In the genomic region with DNA sequence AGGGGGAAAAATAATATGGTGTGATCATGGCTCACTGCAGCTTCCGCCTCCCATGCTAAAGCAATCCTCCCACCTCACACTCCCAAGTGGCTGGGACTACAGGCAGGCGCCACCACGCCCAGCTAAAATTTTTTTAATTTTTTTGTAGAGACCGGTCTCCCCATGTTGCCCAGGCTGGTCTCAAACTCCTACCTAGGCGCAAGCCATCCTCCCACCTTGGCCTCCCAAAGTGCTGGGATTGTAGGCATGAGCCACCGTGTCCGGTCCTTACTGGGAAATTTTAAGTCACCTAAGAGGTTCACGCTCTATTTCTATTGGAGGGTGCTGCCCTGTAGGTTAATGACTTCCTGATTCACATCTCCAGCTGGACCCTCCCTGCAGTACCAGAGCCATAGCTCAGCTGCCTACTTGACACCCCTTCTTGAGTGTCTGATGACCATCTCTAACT, we compare ENCODE assay signal across 8 cellular contexts. TPM values are rescaled to one million over a fixed set of nuclear protein-coding genes. Genes with fewer than 3 reads are reported as not detected.
DNase-seq lines count a peak whose midpoint lies in the region; ATAC-seq and TF ChIP-seq lines count a peak whose summit lies in the region.

No MANE protein-coding gene starts in this region.

- H3K79me1 ChIP-seq in trophoblast cell (ENCODE audit: low read length), result peaks cover 3% of the 10 kb centered on the region

- H3K9me3 ChIP-seq in fibroblast of lung (ENCODE audit: control insufficient read depth, insufficient read depth, low read depth, low read length), result no peaks in the 10 kb centered on the region
- no peaks in the 10 kb centered on the region for H3K9me3 ChIP-seq in trophoblast cell (ENCODE audit: insufficient read depth, low read depth, low read length)

- no peak overlapping the region for H2BK120ac ChIP-seq in trophoblast cell (ENCODE audit: insufficient read depth, low read length, poor library complexity)

- H3K4me3 ChIP-seq in fibroblast of lung (replicated peaks in 1 of 4; ENCODE audit: control extremely low read depth in 1 of 4, insufficient read depth in 1 of 4, low read depth in 3 of 4, low read length in 4 of 4) (peak overlapping the region; percentile 84 to 95 (median 89)), trophoblast cell (ENCODE audit: low read depth, low read length) (no peak overlapping the region)

- H2AK5ac ChIP-seq in trophoblast cell (ENCODE audit: low read length), result no peak overlapping the region

- H3K27me3 ChIP-seq in fibroblast of lung (ENCODE audit: control insufficient read depth, insufficient read depth, low read length) (no peaks in the 10 kb centered on the region), trophoblast cell (ENCODE audit: insufficient read depth, low read length) (no peaks in the 10 kb centered on the region)

- H2AFZ ChIP-seq in fibroblast of lung (ENCODE audit: low read length), result peak overlapping the region; percentile 84
- H2AFZ ChIP-seq in trophoblast cell (ENCODE audit: insufficient read depth, low read length, poor library complexity), result peak overlapping the region; percentile 62

- DNase-seq in NCI-H510A treated with DMSO at 0.1 percent for 48 hours (lab: John Stamatoyannopoulos, UW) (peak; percentile 30), NCI-H510A (lab: John Stamatoyannopoulos, UW) (no peak), SW480 (ENCODE audit: low spot score) (peak; percentile 52), fibroblast of lung (ENCODE audit: low read depth in 2 of 2) (no peak), trophoblast cell (no peak), ACHN (no peak), cerebellar nuclear complex (lab: John Stamatoyannopoulos, UW) (no peak)

- H3K9ac ChIP-seq in fibroblast of lung (ENCODE audit: insufficient read depth, low read length) (peak overlapping the region; percentile 88), trophoblast cell (ENCODE audit: low read length) (no peak overlapping the region)

- in situ Hi-C loops in ACHN (cut with HindIII; ENCODE audit: low pct_ligation_motif_present, low pct_unique_long_range_greater_than_20kb, low sequenced_read_pairs), result no loop called here

- H3K27ac ChIP-seq in fibroblast of lung (ENCODE audit: insufficient read depth, low read length) (peak overlapping the region; percentile 48), trophoblast cell (ENCODE audit: low read depth, low read length) (no peak overlapping the region)

- TF ChIP-seq CTCF in fibroblast of lung (conservative IDR thresholded peaks at IDR 0.05 in 1 of 2, IDR thresholded peaks at IDR 0.05 in 1 of 2; ENCODE audit: low read depth in 1 of 2, low read length in 2 of 2), result no peak

- WGBS in trophoblast cell (ENCODE audit: extremely low coverage, insufficient coverage, insufficient read length), result no CpG with 5 or more reads among the region's 8 CpGs

- H4K91ac ChIP-seq in trophoblast cell (ENCODE audit: low read depth, low read length), result no peak overlapping the region

- peak overlapping the region; percentile 75 for H4K8ac ChIP-seq in trophoblast cell (ENCODE audit: low read depth, low read length)

- no peak overlapping the region for H3K4ac ChIP-seq in trophoblast cell (ENCODE audit: low read depth, low read length)

- H3K36me3 ChIP-seq in fibroblast of lung (ENCODE audit: control insufficient read depth, insufficient read depth, low read length), result no peaks in the 10 kb centered on the region
- H3K36me3 ChIP-seq in trophoblast cell (ENCODE audit: control insufficient read depth in 1 of 2, insufficient read depth in 2 of 2, low read length in 2 of 2), result peaks cover 0 to 2% of the 10 kb centered on the region in 2 experiments

- peak overlapping the region; percentile 87 for H3K4me2 ChIP-seq in fibroblast of lung (ENCODE audit: extremely low read depth, insufficient read depth, low read length)
- H3K4me2 ChIP-seq in trophoblast cell (ENCODE audit: low read length), result peak overlapping the region; percentile 55

- peak overlapping the region; percentile 62 for H4K12ac ChIP-seq in trophoblast cell (ENCODE audit: low read depth, low read length)

- H3K79me2 ChIP-seq in fibroblast of lung (ENCODE audit: control insufficient read depth, insufficient read depth, low read length) (peaks cover 26% of the 10 kb centered on the region), trophoblast cell (ENCODE audit: control insufficient read depth, insufficient read depth, low read length, poor library complexity) (peaks cover 6% of the 10 kb centered on the region)

- no peak overlapping the region for H3K23ac ChIP-seq in trophoblast cell (ENCODE audit: low read length)

- peaks cover 6% of the 10 kb centered on the region for H3K4me1 ChIP-seq in fibroblast of lung (ENCODE audit: control insufficient read depth, extremely low read depth, insufficient read depth, low read length)
- peaks cover 0 to 7% of the 10 kb centered on the region in 2 experiments for H3K4me1 ChIP-seq in trophoblast cell (ENCODE audit: control insufficient read depth in 1 of 2, insufficient read depth in 2 of 2, low read length in 2 of 2)

- no peaks in the 10 kb centered on the region for H4K20me1 ChIP-seq in fibroblast of lung (ENCODE audit: control insufficient read depth, extremely low read depth, insufficient read depth, low read length)

- no peak overlapping the region for H3K18ac ChIP-seq in trophoblast cell (ENCODE audit: low read length)

- H2BK12ac ChIP-seq in trophoblast cell (ENCODE audit: low read length), result no peak overlapping the region

- no peak overlapping the region for H2BK5ac ChIP-seq in trophoblast cell (ENCODE audit: low read depth, low read length, poor library complexity)

- H3K14ac ChIP-seq in trophoblast cell (ENCODE audit: low read length), result no peak overlapping the region

- no peak for ATAC-seq in GM21526 (IDR thresholded peaks at IDR 0.05; ENCODE audit: low FRiP score, unreplicated experiment)

RNA-seq across cellular contexts. Expression of gene CDK5RAP1, which starts 0.6 kb away (rescaled TPM):
- 17.5 and 23.8 TPM in 2 replicates for total RNA-seq in fibroblast of lung
- 22.4 and 29.1 TPM in 2 replicates for polyA plus RNA-seq in fibroblast of lung
- polyA plus RNA-seq in fibroblast of lung (2012), result 18.1 and 27.3 TPM in 2 replicates
- 12.8 and 26.6 TPM in 2 replicates for polyA minus RNA-seq in fibroblast of lung (ENCODE audit: low replicate concordance)
- polyA plus RNA-seq in trophoblast cell (2013), result 14.1 and 15.5 TPM in 2 replicates

RNA-seq across cellular contexts. Expression of gene SNTA1, which starts 41.6 kb away (rescaled TPM):
- total RNA-seq in fibroblast of lung, result 28.8 and 46.6 TPM in 2 replicates
- 17.2 and 18.2 TPM in 2 replicates for polyA plus RNA-seq in fibroblast of lung
- polyA plus RNA-seq in fibroblast of lung (2012), result 25.6 and 29.4 TPM in 2 replicates
- polyA minus RNA-seq in fibroblast of lung (ENCODE audit: low replicate concordance), result 36.6 and 41.3 TPM in 2 replicates
- polyA plus RNA-seq in trophoblast cell (2013), result 1.1 and 1.2 TPM in 2 replicates

Comparison
In these comparisons a context has a peak if more than half of its experiments do, and no peak if none do; other contexts are left out.
1. DNase-seq: peak in NCI-H510A treated with DMSO at 0.1 percent for 48 hours (single experiment) and SW480 (single experiment); none in NCI-H510A (single experiment), fibroblast of lung (0 of 2), trophoblast cell (0 of 2), ACHN (single experiment) and cerebellar nuclear complex (0 of 2).